Comparison of ENCODE assay signal across 33 cellular contexts in the genomic region with DNA sequence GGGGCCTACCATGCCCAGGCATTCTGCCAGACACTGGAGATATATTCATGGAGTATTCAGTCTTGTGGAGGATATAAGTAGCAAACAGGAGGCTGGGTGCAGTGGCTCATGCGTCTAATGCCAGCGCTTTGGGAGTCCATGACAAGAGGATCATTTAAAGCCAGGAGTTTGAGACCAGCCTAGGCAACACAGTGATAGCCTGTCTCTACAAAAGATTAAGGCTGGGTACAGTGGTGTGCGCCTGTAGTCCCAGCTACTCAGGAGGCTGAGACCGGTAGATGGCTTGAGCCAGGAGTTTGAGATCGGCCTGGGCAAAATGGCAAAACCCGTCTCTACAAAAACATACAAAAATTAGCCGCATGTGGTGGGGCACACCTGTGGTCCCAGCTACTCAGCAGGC. TPM values are rescaled to one million over a fixed set of nuclear protein-coding genes. Genes with fewer than 3 reads are reported as not detected.
"Had no signal": no experiment of that assay in that cellular context is flagged by ENCODE, and none has a peak within 500 bp of the region (broad histone marks: within the 10 kb centered on the region; RNA-seq: fewer than 3 reads in every experiment).

No MANE protein-coding gene starts in this region.

- FAIRE-seq: colon, K562 had no signal

- H3K27me3 ChIP-seq: brain microvascular endothelial cell had no signal

- H3K4me3 Mint-ChIP-seq: activated B cell treated with CpG ODN at 0.5 μM for 24 hours; activated CD4-positive, alpha-beta memory T cell treated with anti-CD3 and anti-CD28 coated beads for 36 hours; activated naive CD4-positive, alpha-beta T cell treated with anti-CD3 and anti-CD28 coated beads, Interleukin-2, amount 10 ng/mL, durations not matched to agents 7 days and 5 days; activated naive CD8-positive, alpha-beta T cell treated with anti-CD3 and anti-CD28 coated beads for 36 hours; activated T-cell treated with anti-CD3 and anti-CD28 coated beads, Interleukin-2, amount 50 U/mL, for 4 hours; activated T-helper 1 cell treated with anti-CD3 and anti-CD28 coated beads, Interleukin-12 subunit alpha, Interleukin-12 subunit beta, Interleukin-2, Interleukin-4 antibody, amounts not matched to agents 30 ng/mL and 10 ng/mL and 1 ng/mL, durations not matched to agents 14 hours and 24 hours and 36 hours had no signal

- H3K27ac ChIP-seq: brain microvascular endothelial cell, VCaP had no signal

- H3K4me1 Mint-ChIP-seq: activated B cell treated with CpG ODN at 0.5 μM for 24 hours; activated naive CD4-positive, alpha-beta T cell treated with anti-CD3 and anti-CD28 coated beads, Interleukin-2, amount 10 ng/mL, durations not matched to agents 7 days and 5 days; activated naive CD8-positive, alpha-beta T cell treated with anti-CD3 and anti-CD28 coated beads for 36 hours had no signal

- ATAC-seq: activated T-cell treated with anti-CD3 and anti-CD28 coated beads, Interleukin-2, amount 50 U/mL, for 4 hours; K562 had no signal

- DNase-seq: activated B cell treated with CpG ODN at 0.5 μM for 24 hours; activated CD4-positive, alpha-beta memory T cell treated with anti-CD3 and anti-CD28 coated beads for 36 hours; activated CD4-positive, alpha-beta T cell treated with anti-CD3 and anti-CD28 coated beads for 4 hours; activated CD4-positive, alpha-beta T cell treated with anti-CD3 and anti-CD28 coated beads, Interleukin-2, amount 50 U/mL, for 1 hour; activated CD4-positive, CD25-positive, alpha-beta regulatory T cell treated with anti-CD3 and anti-CD28 coated beads, Interleukin-2, amount 50 U/mL, for 72 hours; activated CD8-positive, alpha-beta memory T cell treated with anti-CD3 and anti-CD28 coated beads, Interleukin-2, amount 50 U/mL, for 4 hours; activated gamma-delta T cell treated with Interleukin-2 at 50 U/mL for 16 hours; activated naive CD4-positive, alpha-beta T cell treated with anti-CD3 and anti-CD28 coated beads, Interleukin-2, amount 10 ng/mL, durations not matched to agents 7 days and 5 days; activated naive CD8-positive, alpha-beta T cell treated with anti-CD3 and anti-CD28 coated beads for 36 hours; activated T-cell treated with anti-CD3 and anti-CD28 coated beads for 4 hours; activated T-cell treated with anti-CD3 and anti-CD28 coated beads, Interleukin-2, amount 50 U/mL, for 4 hours; amniotic stem cell; aorta; brain microvascular endothelial cell; central memory CD4-positive, alpha-beta T cell; NCI-H1105; NCI-H1417 treated with DMSO at 0.1 percent for 48 hours; NCI-H187 treated with DMSO at 0.1 percent for 48 hours; NCI-H2081; NCI-H2171; NCI-H510A; NCI-H526 treated with DMSO at 0.1 percent for 48 hours; NCI-H82; NK-92 treated with Interleukin-12 subunit alpha and Interleukin-12 subunit beta, amount 100 ng/mL, for 24 hours; OCI-M1; SHP77; SW 1271; T-helper 1 cell; T-helper 9 cell had no signal

- H3K9me3 Mint-ChIP-seq: activated CD4-positive, alpha-beta memory T cell treated with anti-CD3 and anti-CD28 coated beads for 36 hours; activated naive CD8-positive, alpha-beta T cell treated with anti-CD3 and anti-CD28 coated beads for 36 hours; activated T-cell treated with anti-CD3 and anti-CD28 coated beads, Interleukin-2, amount 50 U/mL, for 4 hours had no signal

- H3K27ac Mint-ChIP-seq: activated B cell treated with CpG ODN at 0.5 μM for 24 hours; activated CD4-positive, alpha-beta memory T cell treated with anti-CD3 and anti-CD28 coated beads for 36 hours; activated naive CD4-positive, alpha-beta T cell treated with anti-CD3 and anti-CD28 coated beads, Interleukin-2, amount 10 ng/mL, durations not matched to agents 7 days and 5 days; activated naive CD8-positive, alpha-beta T cell treated with anti-CD3 and anti-CD28 coated beads for 36 hours; activated T-helper 1 cell treated with anti-CD3 and anti-CD28 coated beads, Interleukin-12 subunit alpha, Interleukin-12 subunit beta, Interleukin-2, Interleukin-4 antibody, amounts not matched to agents 30 ng/mL and 10 ng/mL and 1 ng/mL, durations not matched to agents 14 hours and 24 hours and 36 hours had no signal

- H3K36me3 ChIP-seq: brain microvascular endothelial cell had no signal

- H3K27me3 Mint-ChIP-seq: activated B cell treated with CpG ODN at 0.5 μM for 24 hours; activated CD4-positive, alpha-beta memory T cell treated with anti-CD3 and anti-CD28 coated beads for 36 hours; activated naive CD4-positive, alpha-beta T cell treated with anti-CD3 and anti-CD28 coated beads, Interleukin-2, amount 10 ng/mL, durations not matched to agents 7 days and 5 days; activated naive CD8-positive, alpha-beta T cell treated with anti-CD3 and anti-CD28 coated beads for 36 hours had no signal

- H3K4me3 ChIP-seq: K562 had no signal

- H3K36me3 Mint-ChIP-seq: activated CD4-positive, alpha-beta memory T cell treated with anti-CD3 and anti-CD28 coated beads for 36 hours; activated naive CD4-positive, alpha-beta T cell treated with anti-CD3 and anti-CD28 coated beads, Interleukin-2, amount 10 ng/mL, durations not matched to agents 7 days and 5 days had no signal

RNA-seq across cellular contexts. Expression of a gene that starts 37.7 kb away (rescaled TPM):
- total RNA-seq: activated B cell treated with CpG ODN at 0.5 μM for 24 hours had no signal
